In the genomic region with DNA sequence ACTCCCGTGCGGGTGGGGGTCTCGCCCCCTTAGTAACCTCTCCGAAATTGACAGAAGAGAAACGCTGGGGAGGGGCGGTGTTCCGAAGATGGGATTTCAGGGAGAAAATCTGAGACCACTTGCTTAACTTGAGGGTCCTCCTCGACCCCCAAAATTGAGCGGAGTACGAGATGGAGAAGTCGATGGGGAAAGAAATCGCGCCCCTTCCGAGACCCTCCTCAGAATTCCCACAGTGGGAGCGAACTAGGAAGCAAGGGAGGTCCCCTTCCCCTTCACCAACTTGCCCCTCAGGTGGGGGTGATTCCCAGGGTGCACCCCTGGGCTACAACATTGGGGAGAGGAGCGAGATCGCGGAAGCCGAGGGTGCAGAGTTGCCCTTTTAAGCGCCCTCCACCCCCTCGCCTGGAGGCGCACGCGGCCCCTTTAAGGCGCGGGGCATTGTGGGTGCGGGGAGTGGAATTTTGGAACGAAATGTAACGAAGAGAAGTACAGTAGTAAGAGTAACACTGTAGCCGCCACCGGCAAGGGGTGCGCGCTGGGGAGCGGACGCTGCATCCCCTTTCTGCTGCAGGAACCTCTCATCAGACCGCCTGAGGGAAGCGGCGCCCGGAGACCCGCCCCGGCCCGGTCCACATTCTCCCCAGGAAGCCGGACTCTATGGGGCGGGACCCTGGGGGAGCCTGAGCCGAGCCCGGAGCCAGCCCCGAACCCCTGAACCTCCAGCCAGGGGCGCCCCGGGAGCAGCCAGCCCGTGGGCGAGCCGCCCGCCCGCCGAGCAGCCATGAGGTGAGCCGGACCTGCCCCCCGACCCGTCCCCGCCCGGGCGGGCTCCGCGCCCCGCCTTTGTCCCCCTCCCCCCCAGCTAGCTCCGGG, we compare ENCODE assay signal across 8 cellular contexts. TPM values are rescaled to one million over a fixed set of nuclear protein-coding genes. Genes with fewer than 3 reads are reported as not detected.
DNase-seq lines count a peak whose midpoint lies in the region; ATAC-seq, FAIRE-seq and TF ChIP-seq lines count a peak whose summit lies in the region.

A gene (plus strand): TSS at position 489 of the 873 bp plus-strand sequence. CDS start 293 bp downstream, at position 782.

- intact Hi-C loops in T-helper 2 cell treated with Interferon-gamma antibody and Interleukin-4, amounts not matched to agents 100 ng/mL and 5 ng/mL, for 36 hours (cut with micrococcal nuclease), result loop anchor here (1.0 to 5.0 kb wide), 10 partner anchors 10 to 755 kb away; a partner anchor contains a TSS
- intact Hi-C loops in aorta (cut with DNase I), result loop anchor here in 1 of 2 donors (5.0 kb wide), 1 partner anchor 135 kb away; no protein-coding TSS in a partner anchor

- H3K36me3 ChIP-seq in aorta (ENCODE audit: control insufficient read depth in 1 of 2, insufficient read depth in 2 of 2, low read length in 1 of 2), result no peaks in the 10 kb centered on the region

- peak within 1 kb of the TSS; percentile 86 to 99 for H3K4me3 ChIP-seq in aorta (ENCODE audit: low read length in 2 of 2)

- ATAC-seq in HG02678 (IDR thresholded peaks at IDR 0.05; ENCODE audit: unreplicated experiment) (peak; percentile 51), aorta (ENCODE audit: low FRiP score) (peak; percentile 84)

- H3K27me3 ChIP-seq in aorta (ENCODE audit: control insufficient read depth in 1 of 2, insufficient read depth in 2 of 2, low read length in 1 of 2), result no peaks in the 10 kb centered on the region

- peak; percentile 99 for TF ChIP-seq POLR2A in GM12892 (IDR thresholded peaks at IDR 0.05; ENCODE audit: low read depth, low read length)

- H3K27ac ChIP-seq in angular gyrus (ENCODE audit: low read depth, low read length), result peak within 1 kb of the TSS; percentile 77
- H3K27ac ChIP-seq in aorta (ENCODE audit: low read depth in 1 of 2, low read length in 2 of 2), result peak within 1 kb of the TSS; percentile 5 to 76

- H3K4me1 ChIP-seq in aorta (ENCODE audit: control insufficient read depth in 1 of 2, insufficient read depth in 2 of 2, low read length in 2 of 2), result no peaks in the 10 kb centered on the region

- DNase-seq in GM12892 (ENCODE audit: insufficient read length), result peak; percentile 78
- DNase-seq in NCI-H128 (lab: John Stamatoyannopoulos, UW; ENCODE audit: unreplicated experiment), result peak; percentile 59
- DNase-seq in hepatic stellate cell (ENCODE audit: low spot score), result peak; percentile 87
- peak; percentile 91 for DNase-seq in retina
- peak; percentile 92 to 95 for DNase-seq in aorta

- 1% methylated on average over 64 to 65 of the region's 65 CpGs for whole genome bisulfite sequencing in aorta, 2 donors

- H3K9me3 ChIP-seq in aorta (ENCODE audit: control insufficient read depth, low read length), result no peaks in the 10 kb centered on the region

- FAIRE-seq in GM12892 (lab: Jason Lieb, UNC), result peak; percentile 96

RNA-seq across cellular contexts. Expression of the gene that starts here (rescaled TPM):
- polyA plus RNA-seq in GM12892 (2012; ENCODE audit: missing spikeins), result 85.7 TPM
- 185 and 186 TPM in 2 replicates for total RNA-seq in T-helper 2 cell treated with Interferon-gamma antibody and Interleukin-4, amounts not matched to agents 100 ng/mL and 5 ng/mL, for 36 hours
- 100 to 1,000 TPM; 119 to 192 TPM for total RNA-seq in aorta
- 10 to 100 TPM; 56.0 to 63.2 TPM for polyA plus RNA-seq in aorta

Comparison
In these comparisons a context has a peak if more than half of its experiments do, and no peak if none do; other contexts are left out.
1. Peak in every context shown above with its lines: DNase-seq, ATAC-seq, H3K4me3 ChIP-seq and H3K27ac ChIP-seq.